In the genomic region with DNA sequence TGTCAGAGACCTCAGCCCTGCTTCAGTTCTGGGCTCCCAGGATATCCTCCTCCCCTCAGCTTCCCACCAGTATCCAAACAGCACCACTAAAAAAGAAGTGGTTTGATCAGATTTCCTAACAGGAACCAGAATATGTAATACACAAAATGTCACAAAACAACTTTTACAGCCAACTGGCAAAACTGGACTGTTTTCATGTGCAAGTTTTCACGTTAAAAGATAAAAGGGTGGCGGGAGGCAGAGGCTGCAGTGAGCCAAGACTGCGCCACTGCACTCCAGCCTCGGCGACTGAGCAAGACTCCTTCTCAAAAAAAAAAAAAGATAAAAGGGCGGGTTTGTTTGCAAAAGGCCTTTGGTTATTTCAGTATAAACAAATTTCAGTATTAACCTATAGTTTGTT, we compare ENCODE assay signal across 27 cellular contexts. TPM values are rescaled to one million over a fixed set of nuclear protein-coding genes. Genes with fewer than 3 reads are reported as not detected.
"Had no signal": no experiment of that assay in that cellular context is flagged by ENCODE, and none has a peak within 500 bp of the region (broad histone marks: within the 10 kb centered on the region; RNA-seq: fewer than 3 reads in every experiment).

No MANE protein-coding gene starts in this region.

- H3K4me1 Mint-ChIP-seq: neural crest cell; stimulated activated memory B cell treated with anti-CD40 and anti-IgM and Interleukin-4, amounts not matched to agents 10 μg/mL and 1 μg/mL and 100 μg/mL, for 72 hours had no signal

- H3K36me3 ChIP-seq: uterus had no signal

- H3K27ac ChIP-seq: esophagus squamous epithelium, foreskin keratinocyte, hepatocyte, spleen, tibial artery, upper lobe of left lung, uterus had no signal

- DNase-seq: effector memory CD8-positive, alpha-beta T cell; esophagus squamous epithelium; foreskin keratinocyte; head of caudate nucleus; left colon; left ventricle myocardium superior; mucosa of descending colon; naive thymus-derived CD8-positive, alpha-beta T cell; nucleus accumbens; spleen; stimulated activated CD4-positive, alpha-beta T cell treated with anti-CD3 and anti-CD28 coated beads, Interleukin-15, amount 100 ng/mL, for 24 hours; stimulated activated CD4-positive, alpha-beta T cell treated with anti-CD3 and anti-CD28 coated beads, Interleukin-1b, Interleukin-23, amount 100 ng/mL, for 48 hours; stimulated activated CD4-positive, alpha-beta T cell treated with anti-CD3 and anti-CD28 coated beads, Interleukin-4, amount 100 ng/mL, for 24 hours; tibial artery; upper lobe of left lung; uterus had no signal

- H3K9me3 ChIP-seq: esophagus squamous epithelium, mucosa of descending colon, spleen, tibial artery, upper lobe of left lung, uterus had no signal

- H3K27ac Mint-ChIP-seq: dendritic cell treated with granulocyte-macrophage colony-stimulating factor and Interleukin-4, amounts not matched to agents 40 ng/mL and 50 ng/mL, for 4 days; naive thymus-derived CD8-positive, alpha-beta T cell; stimulated activated memory B cell treated with anti-CD40 and anti-IgM and Interleukin-4, amounts not matched to agents 10 μg/mL and 1 μg/mL and 100 μg/mL, for 72 hours; stimulated activated naive CD8-positive, alpha-beta T cell treated with anti-CD3 and anti-CD28 coated beads, Interleukin-15, Interleukin-2, amounts not matched to agents 100 ng/mL and 50 ng/mL, for 24 hours had no signal

- H3K27me3 ChIP-seq: esophagus squamous epithelium, foreskin keratinocyte, hepatocyte, spleen, tibial artery, upper lobe of left lung, uterus had no signal

- H3K4me1 ChIP-seq: esophagus squamous epithelium, spleen, tibial artery, upper lobe of left lung, uterus had no signal

- H3K9me3 Mint-ChIP-seq: dendritic cell treated with granulocyte-macrophage colony-stimulating factor and Interleukin-4, amounts not matched to agents 40 ng/mL and 50 ng/mL, for 4 days; effector memory CD8-positive, alpha-beta T cell; naive thymus-derived CD8-positive, alpha-beta T cell; neural crest cell; stimulated activated memory B cell treated with anti-CD40 and anti-IgM and Interleukin-4, amounts not matched to agents 10 μg/mL and 1 μg/mL and 100 μg/mL, for 72 hours; stimulated activated naive CD8-positive, alpha-beta T cell treated with anti-CD3 and anti-CD28 coated beads, Interleukin-15, Interleukin-2, amounts not matched to agents 100 ng/mL and 50 ng/mL, for 24 hours had no signal

- H3K4me3 ChIP-seq: esophagus squamous epithelium, hepatocyte, mucosa of descending colon, spleen, tibial artery, upper lobe of left lung, uterus had no signal

- H3K4me3 Mint-ChIP-seq: dendritic cell treated with granulocyte-macrophage colony-stimulating factor and Interleukin-4, amounts not matched to agents 40 ng/mL and 50 ng/mL, for 4 days; effector memory CD8-positive, alpha-beta T cell; naive thymus-derived CD8-positive, alpha-beta T cell; neural crest cell; stimulated activated memory B cell treated with anti-CD40 and anti-IgM and Interleukin-4, amounts not matched to agents 10 μg/mL and 1 μg/mL and 100 μg/mL, for 72 hours; stimulated activated naive CD8-positive, alpha-beta T cell treated with anti-CD3 and anti-CD28 coated beads, Interleukin-15, Interleukin-2, amounts not matched to agents 100 ng/mL and 50 ng/mL, for 24 hours had no signal

- ATAC-seq: effector memory CD8-positive, alpha-beta T cell; foreskin keratinocyte; left colon; left ventricle myocardium superior; mucosa of descending colon; naive thymus-derived CD8-positive, alpha-beta T cell; sciatic nerve; stimulated activated memory B cell treated with anti-CD40 and anti-IgM and Interleukin-4, amounts not matched to agents 10 μg/mL and 1 μg/mL and 100 μg/mL, for 72 hours had no signal

- H3K27me3 Mint-ChIP-seq: dendritic cell treated with granulocyte-macrophage colony-stimulating factor and Interleukin-4, amounts not matched to agents 40 ng/mL and 50 ng/mL, for 4 days; effector memory CD8-positive, alpha-beta T cell; naive thymus-derived CD8-positive, alpha-beta T cell; stimulated activated memory B cell treated with anti-CD40 and anti-IgM and Interleukin-4, amounts not matched to agents 10 μg/mL and 1 μg/mL and 100 μg/mL, for 72 hours; stimulated activated naive CD8-positive, alpha-beta T cell treated with anti-CD3 and anti-CD28 coated beads, Interleukin-15, Interleukin-2, amounts not matched to agents 100 ng/mL and 50 ng/mL, for 24 hours had no signal

RNA-seq across cellular contexts. Expression of a gene that starts 36.9 kb away (rescaled TPM):
- total RNA-seq: epithelial cell of proximal tubule; esophagus squamous epithelium; foreskin keratinocyte; kidney epithelial cell; left colon; left ventricle myocardium superior; mucosa of descending colon; naive thymus-derived CD8-positive, alpha-beta T cell; neural crest cell; pulmonary artery endothelial cell; sciatic nerve; skeletal muscle tissue; spleen; temporal lobe; upper lobe of left lung; uterus had no signal
- polyA plus RNA-seq: foreskin keratinocyte; naive thymus-derived CD8-positive, alpha-beta T cell had no signal
